ENCODE assay signal across 23 cellular contexts in genomic region chr2:47386551-47386950, GRCh38.
"Had no signal": no experiment of that assay in that cellular context is flagged by ENCODE, and none has a peak within 500 bp of the region (broad histone marks: within the 10 kb centered on the region; RNA-seq: fewer than 3 reads in every experiment).

No MANE protein-coding gene starts in this region.

- H3K27me3 ChIP-seq: adrenal gland, body of pancreas, gastrocnemius medialis, hepatocyte, spleen had no signal

- ATAC-seq: body of pancreas; gastrocnemius medialis; left cardiac atrium; left ventricle myocardium superior; mucosa of descending colon; natural killer cell treated with Interleukin-12 subunit alpha and Interleukin-12 subunit beta and Interleukin-15 and Interleukin-18, amount 100 ng/mL, for 72 hours; right cardiac atrium; stimulated activated naive CD8-positive, alpha-beta T cell treated with anti-CD3 and anti-CD28 coated beads, Interleukin-15, Interleukin-2, amounts not matched to agents 100 U/mL and 50 U/mL, for 24 hours had no signal

- H3K9me3 ChIP-seq: adrenal gland, body of pancreas, gastrocnemius medialis, mucosa of descending colon, spleen, thoracic aorta had no signal

- H3K4me3 ChIP-seq: adrenal gland, body of pancreas, gastrocnemius medialis, hepatocyte, mucosa of descending colon, spleen, thoracic aorta had no signal

- H3K27ac ChIP-seq: adrenal gland, body of pancreas, gastrocnemius medialis, hepatocyte, spleen, thoracic aorta, VCaP had no signal

- DNase-seq: activated CD4-positive, alpha-beta T cell treated with anti-CD3 and anti-CD28 coated beads for 4 hours; activated CD4-positive, alpha-beta T cell treated with anti-CD3 and anti-CD28 coated beads, Interleukin-2, amount 50 U/mL, for 4 hours; activated effector memory CD4-positive, alpha-beta T cell treated with Interleukin-2 at 50 U/mL for 16 hours; activated naive CD4-positive, alpha-beta T cell treated with anti-CD3 and anti-CD28 coated beads for 36 hours; activated naive CD8-positive, alpha-beta T cell treated with anti-CD3 and anti-CD28 coated beads for 36 hours; activated T-cell treated with anti-CD3 and anti-CD28 coated beads for 4 hours; activated T-cell treated with anti-CD3 and anti-CD28 coated beads, Interleukin-2, amount 50 U/mL, for 72 hours; adrenal gland; aorta; body of pancreas; effector memory CD4-positive, alpha-beta T cell; gastrocnemius medialis; left cardiac atrium; left ventricle myocardium superior; mucosa of descending colon; right cardiac atrium; spleen; stimulated activated naive CD8-positive, alpha-beta T cell treated with anti-CD3 and anti-CD28 coated beads, Interleukin-15, Interleukin-2, amounts not matched to agents 100 U/mL and 50 U/mL, for 24 hours; trophoblast cell had no signal

- H3K36me3 ChIP-seq: adrenal gland, gastrocnemius medialis, spleen, thoracic aorta had no signal
